ENCODE assay signal across 8 cellular contexts in genomic region chr9:97502984-97503861, GRCh38. TPM values are rescaled to one million over a fixed set of nuclear protein-coding genes. Genes with fewer than 3 reads are reported as not detected.
DNase-seq lines count a peak whose midpoint lies in the region; ATAC-seq, FAIRE-seq and TF ChIP-seq lines count a peak whose summit lies in the region.

No MANE protein-coding gene starts in this region.

- no peak for ATAC-seq in activated T-helper 17 cell treated with anti-CD3 and anti-CD28 coated beads, Interleukin-2, amount 50 U/mL, for 72 hours (replicated peaks)
- peak in 1 of 2 donors; percentile 12 for ATAC-seq in stimulated activated naive B cell treated with anti-CD40 and anti-IgM and Interleukin-4, amounts not matched to agents 10 μg/mL and 1 μg/mL and 100 μg/mL, for 72 hours (replicated peaks)

- no peaks in the 10 kb centered on the region for H3K4me1 ChIP-seq in iPS-15b (ENCODE audit: control insufficient read depth, insufficient read depth, low read length)

- H3K36me3 ChIP-seq in iPS-15b (ENCODE audit: control insufficient read depth, insufficient read depth, low read length) = no peaks in the 10 kb centered on the region

- peaks cover 25% of the 10 kb centered on the region for H3K27me3 Mint-ChIP-seq in HFFc6 (ENCODE audit: insufficient read depth)
- H3K27me3 Mint-ChIP-seq in activated T-helper 17 cell treated with anti-CD3 and anti-CD28 coated beads, Interleukin-2, amount 50 U/mL, for 72 hours = peaks cover 34% of the 10 kb centered on the region
- H3K27me3 Mint-ChIP-seq in stimulated activated naive B cell treated with anti-CD40 and anti-IgM and Interleukin-4, amounts not matched to agents 10 μg/mL and 1 μg/mL and 100 μg/mL, for 72 hours = peaks cover 36 to 48% of the 10 kb centered on the region in 2 donors

- H3K9me3 ChIP-seq in iPS-15b (ENCODE audit: control insufficient read depth, insufficient read depth, low read length) = no peaks in the 10 kb centered on the region

- no peaks in the 10 kb centered on the region for H3K9me3 Mint-ChIP-seq in HFFc6
- H3K9me3 Mint-ChIP-seq in activated T-helper 17 cell treated with anti-CD3 and anti-CD28 coated beads, Interleukin-2, amount 50 U/mL, for 72 hours = no peaks in the 10 kb centered on the region
- H3K9me3 Mint-ChIP-seq in stimulated activated naive B cell treated with anti-CD40 and anti-IgM and Interleukin-4, amounts not matched to agents 10 μg/mL and 1 μg/mL and 100 μg/mL, for 72 hours = peaks cover 0 to 2% of the 10 kb centered on the region in 2 donors

- H3K27me3 ChIP-seq in iPS-15b (ENCODE audit: control insufficient read depth, insufficient read depth, low read length) = peaks cover 71% of the 10 kb centered on the region

- H3K4me3 ChIP-seq in iPS-15b (ENCODE audit: low read depth, low read length) = peak overlapping the region; percentile 78

- H3K9ac ChIP-seq in iPS-15b (ENCODE audit: low read depth, low read length) = peak overlapping the region; percentile 29

- no peaks in the 10 kb centered on the region for H3K36me3 Mint-ChIP-seq in HFFc6 (ENCODE audit: low read depth)
- H3K36me3 Mint-ChIP-seq in activated T-helper 17 cell treated with anti-CD3 and anti-CD28 coated beads, Interleukin-2, amount 50 U/mL, for 72 hours (ENCODE audit: low read depth) = no peaks in the 10 kb centered on the region
- peaks cover 0 to 3% of the 10 kb centered on the region in 2 donors for H3K36me3 Mint-ChIP-seq in stimulated activated naive B cell treated with anti-CD40 and anti-IgM and Interleukin-4, amounts not matched to agents 10 μg/mL and 1 μg/mL and 100 μg/mL, for 72 hours

- peak; percentile 29 for TF ChIP-seq CTCF in HFFc6 (IDR thresholded peaks at IDR 0.05)

- DNase-seq in HFFc6 = no peak
- DNase-seq in stimulated activated naive B cell treated with anti-CD40 and anti-IgM and Interleukin-4, amounts not matched to agents 10 μg/mL and 1 μg/mL and 100 μg/mL, for 72 hours = no peak
- no peak for DNase-seq in NOMO-1 treated with DMSO at 0.1 percent for 48 hours (lab: John Stamatoyannopoulos, UW; ENCODE audit: unreplicated experiment)
- DNase-seq in anterior cingulate cortex (lab: John Stamatoyannopoulos, UW) = no peak
- DNase-seq in RCC 7860 (ENCODE audit: low spot score) = no peak
- DNase-seq in CD1c-positive myeloid dendritic cell (ENCODE audit: extremely low spot score) = no peak

- peaks cover 19% of the 10 kb centered on the region for H3K4me1 Mint-ChIP-seq in HFFc6 (ENCODE audit: low read depth)
- peaks cover 8% of the 10 kb centered on the region for H3K4me1 Mint-ChIP-seq in activated T-helper 17 cell treated with anti-CD3 and anti-CD28 coated beads, Interleukin-2, amount 50 U/mL, for 72 hours
- H3K4me1 Mint-ChIP-seq in stimulated activated naive B cell treated with anti-CD40 and anti-IgM and Interleukin-4, amounts not matched to agents 10 μg/mL and 1 μg/mL and 100 μg/mL, for 72 hours = peaks cover 13 to 15% of the 10 kb centered on the region in 2 donors

- H3K27ac Mint-ChIP-seq in HFFc6 = no peak overlapping the region
- no peak overlapping the region for H3K27ac Mint-ChIP-seq in activated T-helper 17 cell treated with anti-CD3 and anti-CD28 coated beads, Interleukin-2, amount 50 U/mL, for 72 hours
- no peak overlapping the region for H3K27ac Mint-ChIP-seq in stimulated activated naive B cell treated with anti-CD40 and anti-IgM and Interleukin-4, amounts not matched to agents 10 μg/mL and 1 μg/mL and 100 μg/mL, for 72 hours

- no peak for FAIRE-seq in RCC 7860 (lab: Jason Lieb, UNC)

- H3K4me3 Mint-ChIP-seq in HFFc6 = peak overlapping the region; percentile 61; the same call in 1 of the 2 replicates
- H3K4me3 Mint-ChIP-seq in activated T-helper 17 cell treated with anti-CD3 and anti-CD28 coated beads, Interleukin-2, amount 50 U/mL, for 72 hours = peak overlapping the region; percentile 64
- H3K4me3 Mint-ChIP-seq in stimulated activated naive B cell treated with anti-CD40 and anti-IgM and Interleukin-4, amounts not matched to agents 10 μg/mL and 1 μg/mL and 100 μg/mL, for 72 hours = peak overlapping the region; percentile 65 to 66

RNA-seq across cellular contexts. Expression of gene TMOD1, which starts 1.8 kb away (rescaled TPM):
- total RNA-seq in HFFc6 (2021; fragmentation: NEBNext Ultra II Directional; extraction: Animal tissue kit (Norgen Biotek cat#: 25700)) = under 1 TPM; 0.14 to 0.60 (median 0.57) TPM
- total RNA-seq in activated T-helper 17 cell treated with anti-CD3 and anti-CD28 coated beads, Interleukin-2, amount 50 U/mL, for 72 hours = 1 to 10 TPM; 2.0 to 2.5 TPM
